ENCODE assay signal across 14 cellular contexts in the genomic region with DNA sequence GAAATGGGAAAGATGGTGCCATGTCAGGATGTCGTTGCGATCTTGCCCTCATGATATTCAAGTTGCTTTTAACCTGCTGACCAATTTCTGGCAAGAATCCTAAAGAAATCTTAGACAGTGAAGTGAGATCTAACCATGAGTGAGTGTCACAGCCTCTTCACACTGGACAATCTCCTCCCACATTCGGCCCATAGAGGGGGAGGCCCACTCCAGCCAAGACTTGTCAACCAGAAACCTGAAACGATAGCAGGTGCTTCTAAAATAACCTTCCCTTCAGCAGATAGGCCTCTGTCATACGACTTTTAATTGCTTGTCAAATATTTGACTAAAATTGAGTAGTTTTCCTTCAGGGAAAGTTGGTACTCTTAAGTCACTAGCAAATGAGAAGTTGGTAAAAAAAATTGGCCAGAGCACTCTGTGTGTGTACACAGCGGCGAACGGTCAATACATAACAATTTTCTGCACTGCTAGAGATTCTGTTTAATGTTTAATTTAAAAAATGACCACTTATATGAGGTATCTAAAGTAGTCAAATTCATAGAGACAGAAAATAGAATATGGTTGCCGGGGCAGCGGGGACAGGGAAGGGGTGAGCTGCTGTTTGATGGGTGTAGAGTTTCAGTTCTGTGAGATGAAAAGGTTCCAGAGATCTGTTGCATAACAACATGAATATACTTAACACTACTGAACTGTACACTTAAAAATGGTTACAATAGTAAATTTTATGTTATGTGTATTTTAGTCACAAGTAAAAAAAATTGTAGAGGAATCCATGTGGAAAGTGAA.
A peak's percentile ranks its signal among the peaks of the same experiment; 100 is the strongest.
DNase-seq lines count a peak whose midpoint lies in the region; ATAC-seq and TF ChIP-seq lines count a peak whose summit lies in the region.
"Had no signal": no experiment of that assay in that cellular context is flagged by ENCODE, and none has a peak within 500 bp of the region (broad histone marks: within the 10 kb centered on the region; RNA-seq: fewer than 3 reads in every experiment).

No MANE protein-coding gene starts in this region.

- no peaks in the 10 kb centered on the region for H3K4me1 Mint-ChIP-seq in T-cell
- H3K4me1 Mint-ChIP-seq: stimulated activated naive CD8-positive, alpha-beta T cell treated with anti-CD3 and anti-CD28 coated beads, Interleukin-15, amount 100 ng/mL, for 72 hours had no signal

- H3K4me3 Mint-ChIP-seq in T-cell: no peak overlapping the region
- H3K4me3 Mint-ChIP-seq: stimulated activated naive CD8-positive, alpha-beta T cell treated with anti-CD3 and anti-CD28 coated beads, Interleukin-15, amount 100 ng/mL, for 72 hours had no signal

- H3K36me3 ChIP-seq in right atrium auricular region: no peaks in the 10 kb centered on the region

- H3K9me3 ChIP-seq in right atrium auricular region: no peaks in the 10 kb centered on the region

- peaks cover 0 to 4% of the 10 kb centered on the region in 2 donors for H3K4me1 ChIP-seq in right atrium auricular region

- no peaks in the 10 kb centered on the region for H3K36me3 Mint-ChIP-seq in T-cell

- H3K27ac Mint-ChIP-seq in T-cell: no peak overlapping the region

- no peak overlapping the region for H3K27ac ChIP-seq in right atrium auricular region
- H3K27ac ChIP-seq in coronary artery: peak overlapping the region in 1 of 2 donors; percentile 11

- no peak for TF ChIP-seq CTCF in right atrium auricular region (IDR thresholded peaks at IDR 0.05)
- TF ChIP-seq CTCF in coronary artery (IDR thresholded peaks at IDR 0.05): no peak

- peak; percentile 21 for DNase-seq in right atrium auricular region (ENCODE audit: low spot score)
- DNase-seq in cardiac septum (ENCODE audit: low spot score): no peak
- peak; percentile 70 for DNase-seq in NCI-H345 (lab: John Stamatoyannopoulos, UW)
- peak; percentile 4 for DNase-seq in left lobe of liver (ENCODE audit: low spot score)
- no peak for DNase-seq in T-cell
- no peak for DNase-seq in left cardiac atrium
- DNase-seq in coronary artery (ENCODE audit: low spot score): no peak
- DNase-seq: activated CD8-positive, alpha-beta memory T cell treated with anti-CD3 and anti-CD28 coated beads for 24 hours; activated gamma-delta T cell; dermis blood vessel endothelial cell; mammary epithelial cell; NK-92 treated with Interleukin-12 subunit alpha and Interleukin-12 subunit beta, amount 100 ng/mL, for 24 hours; stimulated activated naive CD8-positive, alpha-beta T cell treated with anti-CD3 and anti-CD28 coated beads, Interleukin-15, amount 100 ng/mL, for 72 hours had no signal

- CTCF ChIA-PET in T-cell (lab: Charles Lee): no interaction called here

- POLR2A ChIA-PET in T-cell (lab: Charles Lee): no interaction called here

- ATAC-seq in left lobe of liver: peak; percentile 40
- no peak for ATAC-seq in GM19351 (IDR thresholded peaks at IDR 0.05; ENCODE audit: unreplicated experiment)
- ATAC-seq in T-cell (replicated peaks in 1 of 4): no peak
- ATAC-seq in left cardiac atrium: no peak
- ATAC-seq: stimulated activated naive CD8-positive, alpha-beta T cell treated with anti-CD3 and anti-CD28 coated beads, Interleukin-15, amount 100 ng/mL, for 72 hours had no signal

- no peaks in the 10 kb centered on the region for H3K9me3 Mint-ChIP-seq in T-cell
- H3K9me3 Mint-ChIP-seq: stimulated activated naive CD8-positive, alpha-beta T cell treated with anti-CD3 and anti-CD28 coated beads, Interleukin-15, amount 100 ng/mL, for 72 hours had no signal

- H3K27me3 Mint-ChIP-seq in T-cell: no peaks in the 10 kb centered on the region
- H3K27me3 Mint-ChIP-seq: stimulated activated naive CD8-positive, alpha-beta T cell treated with anti-CD3 and anti-CD28 coated beads, Interleukin-15, amount 100 ng/mL, for 72 hours had no signal

- no peaks in the 10 kb centered on the region for H3K27me3 ChIP-seq in right atrium auricular region

- intact Hi-C loops in cardiac septum (cut with DNase I): no loop called here
- intact Hi-C loops in left cardiac atrium (cut with DNase I): no loop called here

- no peak overlapping the region for H3K4me3 ChIP-seq in right atrium auricular region
- H3K4me3 ChIP-seq in coronary artery: no peak overlapping the region

Comparison
In these comparisons a context has a peak if more than half of its experiments do, and no peak if none do; other contexts are left out.
1. DNase-seq: peak in right atrium auricular region (single experiment), NCI-H345 (single experiment) and left lobe of liver (single experiment); none in cardiac septum (single experiment), T-cell (0 of 34), left cardiac atrium (single experiment) and coronary artery (single experiment).